Comparison of ENCODE assay signal across 17 cellular contexts in the genomic region with DNA sequence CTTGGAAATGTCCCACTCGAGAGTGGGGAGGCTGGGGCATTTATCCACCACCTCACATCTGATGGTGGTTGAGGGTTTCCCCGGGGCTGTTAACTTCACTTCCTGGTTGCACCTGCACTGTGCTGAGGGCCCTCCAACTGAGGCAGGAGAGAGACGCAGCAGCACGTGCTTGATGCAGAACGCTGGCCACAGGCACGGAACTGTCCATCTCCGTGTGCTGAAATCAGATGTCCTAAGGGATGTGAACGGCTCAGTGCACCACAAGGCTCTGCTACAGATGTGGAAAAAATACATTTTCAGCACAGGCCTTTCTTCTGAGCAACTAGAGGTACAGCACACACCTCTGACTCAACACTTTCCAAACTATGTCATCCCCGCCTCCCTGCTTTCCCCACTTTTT.
DNase-seq lines count a peak whose midpoint lies in the region; ATAC-seq, FAIRE-seq and TF ChIP-seq lines count a peak whose summit lies in the region.
"Had no signal": no experiment of that assay in that cellular context is flagged by ENCODE, and none has a peak within 500 bp of the region (broad histone marks: within the 10 kb centered on the region; RNA-seq: fewer than 3 reads in every experiment).

No MANE protein-coding gene starts in this region.

- no peaks in the 10 kb centered on the region for H3K23me2 ChIP-seq in H1 (ENCODE audit: low read depth, low read length)

- H2AFZ ChIP-seq in H1 (ENCODE audit: low read length), result no peak overlapping the region

- H3K18ac ChIP-seq in H1 (ENCODE audit: extremely low read depth, low read length) (no peak overlapping the region), mesendoderm (ENCODE audit: low read length) (no peak overlapping the region)

- H3K27me3 ChIP-seq in H1 (replicated peaks in 1 of 4; ENCODE audit: control insufficient read depth in 3 of 4, extremely low read depth in 1 of 4, insufficient read depth in 3 of 4, low read length in 3 of 4), result no peaks in the 10 kb centered on the region; a peak in 1 of 7 replicates
- H3K27me3 ChIP-seq in mesendoderm (ENCODE audit: insufficient read depth, low read length, poor library complexity), result no peaks in the 10 kb centered on the region

- H3K4me1 ChIP-seq in H1 (replicated peaks in 1 of 4; ENCODE audit: control insufficient read depth in 3 of 4, insufficient read depth in 4 of 4, low read length in 3 of 4) (no peaks in the 10 kb centered on the region), mesendoderm (ENCODE audit: control insufficient read depth, low read depth, low read length) (no peaks in the 10 kb centered on the region)

- H2AK5ac ChIP-seq in H1 (ENCODE audit: low read depth, low read length) (no peak overlapping the region), mesendoderm (ENCODE audit: low read length) (no peak overlapping the region)

- no peak overlapping the region for H3K14ac ChIP-seq in H1 (ENCODE audit: insufficient read length)

- no peaks in the 10 kb centered on the region for H4K20me1 ChIP-seq in H1 (replicated peaks in 1 of 2; ENCODE audit: control insufficient read depth in 1 of 2, insufficient read depth in 2 of 2, low read length in 2 of 2)

- ATAC-seq in GM19455 (IDR thresholded peaks at IDR 0.05; ENCODE audit: unreplicated experiment) (no peak), HG03095 (IDR thresholded peaks at IDR 0.05; ENCODE audit: unreplicated experiment) (no peak), GM19324 (IDR thresholded peaks at IDR 0.05; ENCODE audit: low FRiP score, unreplicated experiment) (no peak)
- ATAC-seq: CD8-positive, alpha-beta T cell; PC-3 had no signal

- no peak overlapping the region for H2BK5ac ChIP-seq in H1 (ENCODE audit: low read depth, low read length)
- no peak overlapping the region for H2BK5ac ChIP-seq in mesendoderm (ENCODE audit: low read length)

- H2BK15ac ChIP-seq in H1 (ENCODE audit: low read length) (no peak overlapping the region), mesendoderm (replicated peaks; ENCODE audit: low read depth) (no peak overlapping the region)

- TF ChIP-seq CTCF in H1 (IDR thresholded peaks at IDR 0.05; ENCODE audit: control extremely low read depth in 1 of 3, insufficient read depth in 1 of 3, low read depth in 1 of 3, low read length in 3 of 3), result no peak

- H4K5ac ChIP-seq in H1 (ENCODE audit: insufficient read length, low read depth, low read length), result no peak overlapping the region
- no peak overlapping the region for H4K5ac ChIP-seq in mesendoderm (ENCODE audit: low read length)

- FAIRE-seq in H1 (lab: Jason Lieb, UNC), result no peak
- FAIRE-seq: HTR-8/SVneo had no signal

- POLR2A ChIA-PET in H1 (lab: Charles Lee; ENCODE audit: partially characterized antibody), result no interaction called here

- TF ChIP-seq EP300 in Ishikawa (IDR thresholded peaks at IDR 0.05; ENCODE audit: borderline replicate concordance), result no peak
- no peak for TF ChIP-seq EP300 in H1 (IDR thresholded peaks at IDR 0.05; ENCODE audit: borderline replicate concordance in 1 of 2, low read depth in 2 of 2, low read length in 2 of 2)

- H3K56ac ChIP-seq in H1 (replicated peaks; ENCODE audit: insufficient read length, low read depth, low read length), result no peak overlapping the region
- H3K56ac ChIP-seq in mesendoderm (ENCODE audit: low read length), result no peak overlapping the region

- H3K9ac ChIP-seq in H1 (replicated peaks in 1 of 4; ENCODE audit: extremely low read depth in 1 of 4, low read depth in 3 of 4, low read length in 3 of 4) (no peak overlapping the region), mesendoderm (ENCODE audit: low read length) (no peak overlapping the region)
- H3K9ac ChIP-seq: KMS-11 had no signal

- TF ChIP-seq RAD21 in Ishikawa (IDR thresholded peaks at IDR 0.05; ENCODE audit: low read depth) (no peak), H1 (IDR thresholded peaks at IDR 0.05 in 1 of 2, conservative IDR thresholded peaks at IDR 0.05 in 1 of 2; ENCODE audit: low read depth in 2 of 2, low read length in 2 of 2) (no peak)

- H3K23ac ChIP-seq in H1 (ENCODE audit: insufficient read length) (no peak overlapping the region), mesendoderm (ENCODE audit: low read length) (no peak overlapping the region)

- H3K36me3 ChIP-seq in H1 (ENCODE audit: control insufficient read depth in 2 of 4, insufficient read depth in 4 of 4, low read length in 3 of 4), result no peaks in the 10 kb centered on the region
- H3K36me3 ChIP-seq in mesendoderm (ENCODE audit: control insufficient read depth, insufficient read depth, low read length), result no peaks in the 10 kb centered on the region

- H3K9me3 ChIP-seq in H1 (ENCODE audit: insufficient read depth in 2 of 2, low read depth in 1 of 2, low read length in 1 of 2), result no peaks in the 10 kb centered on the region

- H3K4me3 ChIP-seq in H1 (ENCODE audit: extremely low read depth in 1 of 4, insufficient read depth in 2 of 4, low read depth in 3 of 4, low read length in 4 of 4) (no peak overlapping the region), mesendoderm (ENCODE audit: low read length) (no peak overlapping the region)
- H3K4me3 ChIP-seq: SK-N-MC had no signal

- no peak overlapping the region for H4K91ac ChIP-seq in H1 (replicated peaks; ENCODE audit: insufficient read length, low read length)

- H4K8ac ChIP-seq in H1 (ENCODE audit: extremely low read depth, insufficient read depth, low read length), result no peak overlapping the region
- H4K8ac ChIP-seq in mesendoderm (ENCODE audit: low read depth, low read length), result no peak overlapping the region

- H3K4ac ChIP-seq in H1 (replicated peaks; ENCODE audit: insufficient read length, low read depth, low read length) (no peak overlapping the region), mesendoderm (ENCODE audit: low read depth, low read length) (no peak overlapping the region)

- H2BK12ac ChIP-seq in H1 (ENCODE audit: low read depth, low read length), result no peak overlapping the region

- CTCF ChIA-PET in H1 (lab: Charles Lee; ENCODE audit: partially characterized antibody), result interaction anchor here (0.6 to 1.0 kb wide), 2 partner anchors 133 to 753 kb away, joined by 3 read pairs; no protein-coding TSS in a partner anchor

- H3K27ac ChIP-seq in H1 (ENCODE audit: low read depth, low read length) (no peak overlapping the region), mesendoderm (ENCODE audit: low read depth, low read length) (no peak overlapping the region)
- H3K27ac ChIP-seq: KMS-11, SK-N-MC had no signal

- H3K79me2 ChIP-seq in H1 (ENCODE audit: control insufficient read depth in 1 of 2, insufficient read depth in 2 of 2, low read length in 2 of 2) (no peaks in the 10 kb centered on the region), mesendoderm (ENCODE audit: control insufficient read depth, insufficient read depth, low read length) (no peaks in the 10 kb centered on the region)

- no peak overlapping the region for H2BK120ac ChIP-seq in H1 (replicated peaks; ENCODE audit: low read depth, low read length)
- H2BK120ac ChIP-seq in mesendoderm (ENCODE audit: low read depth, low read length), result no peak overlapping the region

- H3K4me2 ChIP-seq in H1 (ENCODE audit: insufficient read depth in 1 of 2, low read depth in 2 of 2, low read length in 2 of 2), result no peak overlapping the region
- H3K4me2 ChIP-seq in mesendoderm (ENCODE audit: low read length), result no peak overlapping the region
- H3K4me2 ChIP-seq: KMS-11 had no signal

- H3K79me1 ChIP-seq in H1 (ENCODE audit: low read depth, low read length), result no peaks in the 10 kb centered on the region
- H3K79me1 ChIP-seq in mesendoderm (ENCODE audit: low read length), result no peaks in the 10 kb centered on the region

- WGBS in H1 (ENCODE audit: extremely low coverage in 1 of 2, insufficient coverage in 1 of 2, insufficient read length in 1 of 2, insufficient replicate concordance in 2 of 2, low coverage in 1 of 2, low lambda C conversion rate in 2 of 2, missing lambda C conversion rate in 1 of 2), 2 experiments, result 86% methylated on average over 9 of the region's 9 CpGs; no CpG with 5 or more reads in 1 of the 2 experiments
- no CpG with 5 or more reads among the region's 9 CpGs for WGBS in mesendoderm (ENCODE audit: extremely low coverage, insufficient coverage, low lambda C conversion rate)

- DNase-seq in EH (ENCODE audit: low read depth) (peak; percentile 3), H1 (ENCODE audit: low read depth in 1 of 2, low spot score in 2 of 2) (no peak), mesendoderm (peak; percentile 6)
- DNase-seq: CD8-positive, alpha-beta T cell; DND-41; HCEC 1CT; MM.1S; NCI-H187; NCI-H446; PC-3 had no signal

- no peak overlapping the region for H2BK20ac ChIP-seq in H1 (ENCODE audit: low read length)

- TF ChIP-seq POLR2A in H1 (IDR thresholded peaks at IDR 0.05; ENCODE audit: control extremely low read depth in 1 of 2, low read depth in 2 of 2, low read length in 2 of 2), result no peak

TF ChIP-seq in Ishikawa, 13 proteins besides CTCF, POLR2A, EP300 and RAD21 (continues in another document):
- TF ChIP-seq YY1 (IDR thresholded peaks at IDR 0.05; ENCODE audit: low read depth), result no peak
- TF ChIP-seq TEAD4 (IDR thresholded peaks at IDR 0.05), result no peak

TF ChIP-seq in H1, 55 proteins besides CTCF, POLR2A, EP300 and RAD21:
- no peak for TF ChIP-seq TBP (IDR thresholded peaks at IDR 0.05; ENCODE audit: low read depth, low read length)
- TF ChIP-seq MAX (IDR thresholded peaks at IDR 0.05), result peak; percentile 70
- no peak for TF ChIP-seq CBX5 (IDR thresholded peaks at IDR 0.05; ENCODE audit: low read depth, low read length)
- no peak for TF ChIP-seq RXRA (IDR thresholded peaks at IDR 0.05; ENCODE audit: insufficient read depth, low read depth, low read length)

Comparison
In these comparisons a context has a peak if more than half of its experiments do, and no peak if none do; other contexts are left out.
1. DNase-seq: peak in EH (single experiment) and mesendoderm (single experiment); none in H1 (0 of 2).